1 cellular context compared by ENCODE assay signal in genomic region chr5:38751103-38751502, GRCh38.
TF ChIP-seq lines count a peak whose summit lies in the region.

No MANE protein-coding gene starts in this region.

TF ChIP-seq in HepG2, 621 proteins besides CTCF, POLR2A, EP300 and RAD21 (continued from another document):
- TF ChIP-seq MYPOP (CRISPR knock-in tag; IDR thresholded peaks at IDR 0.05): no peak
- no peak for TF ChIP-seq ZFP82 (CRISPR knock-in tag; IDR thresholded peaks at IDR 0.05; ENCODE audit: borderline replicate concordance)
- no peak for TF ChIP-seq ZNF350 (CRISPR knock-in tag; IDR thresholded peaks at IDR 0.05; ENCODE audit: borderline replicate concordance, low read depth)
- 0 out of 2 replicates have a peak, but pooled peaks have one; percentile 5 for TF ChIP-seq STAG1 (CRISPR knock-in tag; IDR thresholded peaks at IDR 0.05)
- TF ChIP-seq ZNF3 (CRISPR knock-in tag; IDR thresholded peaks at IDR 0.05): no peak
